14 cellular contexts compared by ENCODE assay signal in genomic region chr13:95378603-95379002, GRCh38.
"Had no signal": no experiment of that assay in that cellular context is flagged by ENCODE, and none has a peak within 500 bp of the region (broad histone marks: within the 10 kb centered on the region; RNA-seq: fewer than 3 reads in every experiment).

No MANE protein-coding gene starts in this region.

- H3K27me3 ChIP-seq: testis, upper lobe of left lung had no signal

- H3K4me3 ChIP-seq: coronary artery, lung, skin epidermis, testis, upper lobe of left lung had no signal

- H3K27ac ChIP-seq: coronary artery, parathyroid adenoma, skin epidermis, testis, upper lobe of left lung had no signal

- DNase-seq: activated CD4-positive, alpha-beta memory T cell treated with anti-CD3 and anti-CD28 coated beads, Interleukin-2, amount 10 ng/mL, durations not matched to agents 7 days and 5 days; activated CD4-positive, alpha-beta T cell treated with anti-CD3 and anti-CD28 coated beads for 36 hours; activated CD8-positive, alpha-beta memory T cell treated with anti-CD3 and anti-CD28 coated beads, Interleukin-2, amount 10 ng/mL, durations not matched to agents 7 days and 5 days; activated naive CD4-positive, alpha-beta T cell; anterior cingulate cortex; erythroblast; head of caudate nucleus; stimulated activated CD4-positive, alpha-beta T cell treated with anti-CD3 and anti-CD28 coated beads, Interleukin-4, amount 100 ng/mL, for 24 hours; testis had no signal

- H3K36me3 ChIP-seq: upper lobe of left lung had no signal

- H3K9ac ChIP-seq: parathyroid adenoma had no signal

- H3K9me3 ChIP-seq: testis, upper lobe of left lung had no signal
